Comparison of ENCODE assay signal across 15 cellular contexts in genomic region chr1:25504706-25505560, GRCh38. TPM values are rescaled to one million over a fixed set of nuclear protein-coding genes. Genes with fewer than 3 reads are reported as not detected.
DNase-seq lines count a peak whose midpoint lies in the region; ATAC-seq and TF ChIP-seq lines count a peak whose summit lies in the region.
"Had no signal": no experiment of that assay in that cellular context is flagged by ENCODE, and none has a peak within 500 bp of the region (broad histone marks: within the 10 kb centered on the region; RNA-seq: fewer than 3 reads in every experiment).

No MANE protein-coding gene starts in this region.

- H2BK15ac ChIP-seq in IMR-90 (ENCODE audit: low read depth, low read length) (0 out of 3 replicates have a peak overlapping the region, but pooled peaks have one; percentile 20), mesenchymal stem cell (ENCODE audit: low read depth, poor library complexity, severe bottlenecking) (no peak overlapping the region), neuronal stem cell (ENCODE audit: low read length) (no peak overlapping the region)

- H3K27me3 ChIP-seq in CD8-positive, alpha-beta T cell (ENCODE audit: insufficient read depth, low read length) = no peaks in the 10 kb centered on the region
- H3K27me3 ChIP-seq in IMR-90 (ENCODE audit: control insufficient read depth, insufficient read depth, low read length) (no peaks in the 10 kb centered on the region), mesenchymal stem cell (ENCODE audit: control insufficient read depth in 1 of 2, insufficient read depth in 1 of 2, low read length in 2 of 2) (no peaks in the 10 kb centered on the region), neuronal stem cell (ENCODE audit: control insufficient read depth in 3 of 3, insufficient read depth in 3 of 3, low read depth in 1 of 3, low read length in 3 of 3) (no peaks in the 10 kb centered on the region)
- H3K27me3 ChIP-seq: dorsolateral prefrontal cortex, heart left ventricle had no signal

- H2AK5ac ChIP-seq in IMR-90 (ENCODE audit: low read depth, low read length) = peak overlapping the region; percentile 87
- no peak overlapping the region for H2AK5ac ChIP-seq in mesenchymal stem cell (ENCODE audit: low read length, severe bottlenecking)
- H2AK5ac ChIP-seq in neuronal stem cell (ENCODE audit: low read depth, low read length) = no peak overlapping the region

- peak in 2 of 7 experiments; percentile 5 to 34 for DNase-seq in CD8-positive, alpha-beta T cell
- DNase-seq in IMR-90 = peak; percentile 39
- peak; percentile 65 to 76 for DNase-seq in cardiac fibroblast (ENCODE audit: low read depth in 2 of 2)
- no peak for DNase-seq in mesenchymal stem cell
- no peak for DNase-seq in NCI-H187 (lab: John Stamatoyannopoulos, UW)
- DNase-seq in neuronal stem cell (ENCODE audit: low spot score) = no peak
- no peak for DNase-seq in NCI-H2227 treated with DMSO at 0.1 percent for 48 hours (lab: John Stamatoyannopoulos, UW)
- DNase-seq: activated T-cell treated with anti-CD3 and anti-CD28 coated beads, Interleukin-2, amount 50 U/mL, for 24 hours; amniotic stem cell; heart left ventricle; NCI-H1930; small intestine had no signal

- H3K27ac ChIP-seq in CD8-positive, alpha-beta T cell (ENCODE audit: low read depth, low read length) = no peak overlapping the region
- H3K27ac ChIP-seq in IMR-90 (ENCODE audit: insufficient read depth, low read length) (peak overlapping the region; percentile 37; the same call in 1 of the 2 replicates), mesenchymal stem cell (ENCODE audit: low read length, poor library complexity, severe bottlenecking) (no peak overlapping the region), neuronal stem cell (replicated peaks; ENCODE audit: low read length) (no peak overlapping the region)
- H3K27ac ChIP-seq: heart left ventricle, neutrophil had no signal

- H3K4me1 Mint-ChIP-seq in CD8-positive, alpha-beta T cell (ENCODE audit: low read depth) = peaks cover 26% of the 10 kb centered on the region

- no peak for TF ChIP-seq POLR2A in IMR-90 (IDR thresholded peaks at IDR 0.05; ENCODE audit: low read depth, low read length)

- H3K14ac ChIP-seq in IMR-90 (replicated peaks; ENCODE audit: low read depth, low read length) (peak overlapping the region; percentile 65), mesenchymal stem cell (ENCODE audit: low read length in 2 of 2) (no peak overlapping the region), neuronal stem cell (ENCODE audit: low read length) (no peak overlapping the region)

- H3K9me1 ChIP-seq in IMR-90 (ENCODE audit: insufficient read depth, low read length) = peaks cover 15% of the 10 kb centered on the region

- H2AFZ ChIP-seq in IMR-90 (replicated peaks; ENCODE audit: low read length, poor library complexity) (no peak overlapping the region), mesenchymal stem cell (ENCODE audit: low read depth, low read length) (no peak overlapping the region), neuronal stem cell (ENCODE audit: low read length) (no peak overlapping the region)

- dilution Hi-C loops in IMR-90 (cut with HindIII; ENCODE audit: low sequenced_read_pairs, unreplicated experiment) = no loop called here

- H3K4ac ChIP-seq in IMR-90 (ENCODE audit: low read depth, low read length) (peak overlapping the region; percentile 70; the same call in 1 of the 2 replicates), mesenchymal stem cell (ENCODE audit: low read depth in 1 of 2, low read length in 2 of 2) (no peak overlapping the region), neuronal stem cell (ENCODE audit: low read length) (no peak overlapping the region)

- H3K4me1 ChIP-seq in CD8-positive, alpha-beta T cell (ENCODE audit: insufficient read depth, low read length) = peaks cover 24% of the 10 kb centered on the region
- peaks cover 38% of the 10 kb centered on the region for H3K4me1 ChIP-seq in IMR-90 (ENCODE audit: control insufficient read depth, insufficient read depth, low read length)
- H3K4me1 ChIP-seq in mesenchymal stem cell (ENCODE audit: control insufficient read depth, insufficient read depth, low read depth, low read length) = peaks cover 14% of the 10 kb centered on the region
- H3K4me1 ChIP-seq in neuronal stem cell (ENCODE audit: control insufficient read depth in 2 of 2, insufficient read depth in 1 of 2, low read depth in 1 of 2, low read length in 2 of 2) = peaks cover 4% of the 10 kb centered on the region in 2 donors

- H2BK120ac ChIP-seq in IMR-90 (ENCODE audit: low read depth, low read length) = peak overlapping the region; percentile 2; the same call in 1 of the 2 replicates
- no peak overlapping the region for H2BK120ac ChIP-seq in mesenchymal stem cell (ENCODE audit: low read depth, low read length)
- no peak overlapping the region for H2BK120ac ChIP-seq in neuronal stem cell (ENCODE audit: low read depth, low read length)

- ATAC-seq in CD8-positive, alpha-beta T cell = no peak
- ATAC-seq in IMR-90 (ENCODE audit: low read depth) (peak; percentile 62), HG02763 (IDR thresholded peaks at IDR 0.05; ENCODE audit: unreplicated experiment) (no peak)

- no peaks in the 10 kb centered on the region for H3K36me3 ChIP-seq in CD8-positive, alpha-beta T cell (ENCODE audit: insufficient read depth, low read length)
- H3K36me3 ChIP-seq in IMR-90 (ENCODE audit: control insufficient read depth, insufficient read depth, low read length) = no peaks in the 10 kb centered on the region
- H3K36me3 ChIP-seq in mesenchymal stem cell (ENCODE audit: control insufficient read depth in 1 of 2, insufficient read depth in 2 of 2, low read depth in 1 of 2, low read length in 2 of 2) = peaks cover 3 to 11% of the 10 kb centered on the region in 2 experiments
- peaks cover 0 to 13% of the 10 kb centered on the region in 2 donors for H3K36me3 ChIP-seq in neuronal stem cell (replicated peaks in 1 of 2; ENCODE audit: control insufficient read depth in 2 of 2, insufficient read depth in 2 of 2, low read length in 2 of 2)
- H3K36me3 ChIP-seq: neutrophil had no signal

- peak overlapping the region in 1 of 2 experiments; percentile 44; a peak in 1 of 4 replicates for H4K8ac ChIP-seq in IMR-90 (ENCODE audit: low read depth in 2 of 2, low read length in 2 of 2)
- peak overlapping the region; percentile 38 for H4K8ac ChIP-seq in mesenchymal stem cell (ENCODE audit: low read length)
- no peak overlapping the region for H4K8ac ChIP-seq in neuronal stem cell (ENCODE audit: low read depth, low read length)

- H2BK20ac ChIP-seq in IMR-90 (ENCODE audit: low read depth, low read length) = peak overlapping the region; percentile 63; the same call in 1 of the 2 replicates

- 47% methylated on average over 5 of the region's 9 CpGs; no CpG with 5 or more reads in 1 of the 2 experiments for WGBS in IMR-90 (ENCODE audit: extremely low coverage in 2 of 2, insufficient read length in 1 of 2), 2 experiments
- 80% methylated on average over 9 of the region's 9 CpGs for WGBS in mesenchymal stem cell
- WGBS in neuronal stem cell (ENCODE audit: extremely low coverage in 2 of 2, insufficient read length in 2 of 2, insufficient replicate concordance in 1 of 2), 2 donors = no CpG with 5 or more reads among the region's 9 CpGs

- peaks cover 16% of the 10 kb centered on the region for H3K36me3 Mint-ChIP-seq in CD8-positive, alpha-beta T cell

- H4K91ac ChIP-seq in IMR-90 (ENCODE audit: insufficient read depth, low read depth, low read length) (peak overlapping the region; percentile 48), mesenchymal stem cell (ENCODE audit: low read length) (no peak overlapping the region), neuronal stem cell (ENCODE audit: low read depth, low read length, poor library complexity) (no peak overlapping the region)

- peak overlapping the region; percentile 73; the same call in 1 of the 2 replicates for H4K5ac ChIP-seq in IMR-90 (ENCODE audit: low read depth, low read length)

- H4K20me1 ChIP-seq in IMR-90 (ENCODE audit: insufficient read depth, low read length) = 0 out of 2 replicates have a peak, but pooled peaks cover 4% of the 10 kb centered on the region

- H3K4me3 Mint-ChIP-seq in CD8-positive, alpha-beta T cell = no peak overlapping the region
- H3K4me3 Mint-ChIP-seq: activated T-cell treated with anti-CD3 and anti-CD28 coated beads, Interleukin-2, amount 50 U/mL, for 24 hours had no signal

- H3K79me1 ChIP-seq in IMR-90 (ENCODE audit: low read depth in 1 of 2, low read length in 2 of 2) (0 out of 4 replicates have a peak, but pooled peaks cover 0 to 4% of the 10 kb centered on the region in 2 experiments), mesenchymal stem cell (replicated peaks; ENCODE audit: low read length, poor library complexity, severe bottlenecking) (no peaks in the 10 kb centered on the region), neuronal stem cell (ENCODE audit: low read depth, low read length) (no peaks in the 10 kb centered on the region)

- H2BK12ac ChIP-seq in mesenchymal stem cell (ENCODE audit: low read length in 2 of 2) = peak overlapping the region in 1 of 2 experiments; percentile 48
- no peak overlapping the region for H2BK12ac ChIP-seq in neuronal stem cell (ENCODE audit: low read length)

- no peaks in the 10 kb centered on the region for H3K9me3 ChIP-seq in CD8-positive, alpha-beta T cell (ENCODE audit: low read length)
- H3K9me3 ChIP-seq in IMR-90 (ENCODE audit: control insufficient read depth, insufficient read depth, low read length) = no peaks in the 10 kb centered on the region
- H3K9me3 ChIP-seq in mesenchymal stem cell (ENCODE audit: control insufficient read depth, low read length) = no peaks in the 10 kb centered on the region
- peaks cover 0 to 3% of the 10 kb centered on the region in 2 donors for H3K9me3 ChIP-seq in neuronal stem cell (replicated peaks in 1 of 2; ENCODE audit: control insufficient read depth in 2 of 2, insufficient read depth in 1 of 2, low read depth in 1 of 2, low read length in 2 of 2)
- H3K9me3 ChIP-seq: heart left ventricle, neutrophil had no signal

- POLR2A ChIA-PET in CD8-positive, alpha-beta T cell (lab: Charles Lee) = interaction anchor here (0.9 to 2.2 kb wide), 7 partner anchors 16 to 315 kb away, joined by 3 to 10 read pairs (median 4); partner anchors contain the start of genes LDLRAP1, MACO1 and MTFR1L
- POLR2A ChIA-PET in IMR-90 (lab: Charles Lee; ENCODE audit: unreplicated experiment) = no interaction called here

- H3K56ac ChIP-seq in IMR-90 (ENCODE audit: extremely low read depth, insufficient read depth, low read length) = no peak overlapping the region

- no peak for TF ChIP-seq RAD21 in IMR-90 (IDR thresholded peaks at IDR 0.05; ENCODE audit: low read length)

- H3K4me2 ChIP-seq in IMR-90 (ENCODE audit: low read depth, low read length) = peak overlapping the region; percentile 52
- H3K4me2 ChIP-seq in mesenchymal stem cell (ENCODE audit: low read length, poor library complexity, severe bottlenecking) = no peak overlapping the region
- H3K4me2 ChIP-seq in neuronal stem cell (ENCODE audit: insufficient read depth, low read length, poor library complexity, severe bottlenecking) = no peak overlapping the region

- H3K27me3 Mint-ChIP-seq in CD8-positive, alpha-beta T cell (ENCODE audit: low read depth) = no peaks in the 10 kb centered on the region
- H3K27me3 Mint-ChIP-seq: activated T-cell treated with anti-CD3 and anti-CD28 coated beads, Interleukin-2, amount 50 U/mL, for 24 hours had no signal

- H3K18ac ChIP-seq in IMR-90 (ENCODE audit: low read depth, low read length) (peak overlapping the region; percentile 83), mesenchymal stem cell (ENCODE audit: low read depth in 1 of 2, low read length in 2 of 2) (peak overlapping the region in 1 of 2 experiments; percentile 61), neuronal stem cell (ENCODE audit: low read length) (no peak overlapping the region)

- no peak overlapping the region for H2AK9ac ChIP-seq in IMR-90 (replicated peaks; ENCODE audit: low read depth, low read length, poor library complexity)

- H2BK5ac ChIP-seq in IMR-90 (ENCODE audit: low read depth, low read length, poor library complexity, severe bottlenecking) = peak overlapping the region; percentile 14
- no peak overlapping the region for H2BK5ac ChIP-seq in mesenchymal stem cell (ENCODE audit: low read depth, low read length, poor library complexity, severe bottlenecking)
- no peak overlapping the region for H2BK5ac ChIP-seq in neuronal stem cell (ENCODE audit: low read length)

- H3K27ac Mint-ChIP-seq in CD8-positive, alpha-beta T cell = peak overlapping the region; percentile 88
- H3K27ac Mint-ChIP-seq: activated T-cell treated with anti-CD3 and anti-CD28 coated beads, Interleukin-2, amount 50 U/mL, for 24 hours had no signal

- TF ChIP-seq CTCF in CD8-positive, alpha-beta T cell (IDR thresholded peaks at IDR 0.05) = no peak
- TF ChIP-seq CTCF in IMR-90 (conservative IDR thresholded peaks at IDR 0.05; ENCODE audit: low read depth, low read length) (no peak), cardiac fibroblast (IDR thresholded peaks at IDR 0.05; ENCODE audit: low read depth, low read length) (no peak)

- H3K9me3 Mint-ChIP-seq in CD8-positive, alpha-beta T cell = no peaks in the 10 kb centered on the region
- H3K9me3 Mint-ChIP-seq: activated T-cell treated with anti-CD3 and anti-CD28 coated beads, Interleukin-2, amount 50 U/mL, for 24 hours had no signal

- CTCF ChIA-PET in CD8-positive, alpha-beta T cell (lab: Charles Lee) = interaction anchor here (0.5 to 7.1 kb wide), 17 partner anchors 14 to 326 kb away, joined by 3 to 238 read pairs (median 8); partner anchors contain the start of gene LDLRAP1
- CTCF ChIA-PET in IMR-90 (lab: Yijun Ruan, JAX) = interaction anchor here (0.5 to 1.4 kb wide), 3 partner anchors 16 to 128 kb away, joined by 3 to 9 read pairs (median 4); no protein-coding TSS in a partner anchor

- H3K4me3 ChIP-seq in CD8-positive, alpha-beta T cell (ENCODE audit: low read depth, low read length) = no peak overlapping the region
- H3K4me3 ChIP-seq in IMR-90 (ENCODE audit: insufficient read depth, low read depth, low read length) (no peak overlapping the region), cardiac fibroblast (replicated peaks in 1 of 2; ENCODE audit: low read depth in 2 of 2, low read length in 2 of 2) (no peak overlapping the region), mesenchymal stem cell (ENCODE audit: insufficient read depth in 1 of 2, low read depth in 1 of 2, low read length in 2 of 2) (no peak overlapping the region), neuronal stem cell (ENCODE audit: low read length in 2 of 2) (no peak overlapping the region)
- H3K4me3 ChIP-seq: dorsolateral prefrontal cortex, heart left ventricle had no signal

- no TSS peak for BruUV-seq in IMR-90 (replicated peaks; lab: Mats Ljungman, UMichigan)

- intact Hi-C loops in CD8-positive, alpha-beta T cell (cut with DNase I, micrococcal nuclease) = loop anchor here (1.0 to 5.0 kb wide), 4 partner anchors 15 to 306 kb away; no protein-coding TSS in a partner anchor
- intact Hi-C loops in IMR-90 (cut with micrococcal nuclease) = no loop called here

- H3K9ac ChIP-seq in IMR-90 (ENCODE audit: low read depth, low read length) (no peak overlapping the region), mesenchymal stem cell (ENCODE audit: low read length) (no peak overlapping the region), neuronal stem cell (ENCODE audit: low read depth, low read length, poor library complexity) (no peak overlapping the region)

- no peak overlapping the region for H3K23ac ChIP-seq in IMR-90 (ENCODE audit: low read depth, low read length)
- H3K23ac ChIP-seq in mesenchymal stem cell (ENCODE audit: low read length in 2 of 2) = no peak overlapping the region
- H3K23ac ChIP-seq in neuronal stem cell (ENCODE audit: low read depth, low read length, poor library complexity) = no peak overlapping the region

- in situ Hi-C loops in IMR-90 (cut with MboI; ENCODE audit: low sequenced_read_pairs) = loop anchor here (25.0 kb wide), 1 partner anchor 93 kb away; the partner anchor contains the start of gene RHCE

RNA-seq across cellular contexts. Expression of gene LDLRAP1, which starts 38.5 kb away (rescaled TPM):
- 10 to 100 TPM; 46.1 to 49.5 TPM for total RNA-seq in CD8-positive, alpha-beta T cell
- total RNA-seq in IMR-90 (2012; rRNA removed) = 3.6 and 4.5 TPM in 2 replicates
- 13.5 and 14.4 TPM in 2 replicates for polyA plus RNA-seq in IMR-90 (2012; rRNA removed)
- polyA plus RNA-seq in IMR-90 (2012; cell fraction: cytosol; rRNA removed) = 9.9 and 15.1 TPM in 2 replicates
- 19.7 and 24.6 TPM in 2 replicates for polyA plus RNA-seq in IMR-90 (2012; cell fraction: nucleus; rRNA removed; ENCODE audit: low replicate concordance)
- 11.6 TPM for polyA plus RNA-seq in mesenchymal stem cell (2013, experiment 1 of 2)
- 12.2 TPM for polyA plus RNA-seq in mesenchymal stem cell (2013, experiment 2 of 2)
- polyA plus RNA-seq in neuronal stem cell (2013, experiment 1 of 2) = 5.0 TPM
- polyA plus RNA-seq in neuronal stem cell (2013, experiment 2 of 2) = 5.4 TPM

Comparison
In these comparisons a context has a peak if more than half of its experiments do, and no peak if none do; other contexts are left out.
1. DNase-seq: peak in IMR-90 (single experiment) and cardiac fibroblast (2 of 2); none in mesenchymal stem cell (single experiment), NCI-H187 (0 of 2), neuronal stem cell (single experiment) and NCI-H2227 treated with DMSO at 0.1 percent for 48 hours (single experiment).